Comparison of ENCODE assay signal across 12 cellular contexts in genomic region chr4:40206421-40206820, GRCh38. TPM values are rescaled to one million over a fixed set of nuclear protein-coding genes. Genes with fewer than 3 reads are reported as not detected.
A peak's percentile ranks its signal among the peaks of the same experiment; 100 is the strongest.
DNase-seq lines count a peak whose midpoint lies in the region; ATAC-seq and TF ChIP-seq lines count a peak whose summit lies in the region.
"Had no signal": no experiment of that assay in that cellular context is flagged by ENCODE, and none has a peak within 500 bp of the region (broad histone marks: within the 10 kb centered on the region; RNA-seq: fewer than 3 reads in every experiment).

No MANE protein-coding gene starts in this region.

- no peak overlapping the region for H2BK15ac ChIP-seq in mesenchymal stem cell (ENCODE audit: low read depth, poor library complexity, severe bottlenecking)

- H3K4me1 Mint-ChIP-seq in activated naive CD8-positive, alpha-beta T cell treated with anti-CD3 and anti-CD28 coated beads for 36 hours, result peaks cover 70% of the 10 kb centered on the region

- DNase-seq in DND-41, result no peak
- DNase-seq in MM.1S, result no peak
- no peak for DNase-seq in activated naive CD8-positive, alpha-beta T cell treated with anti-CD3 and anti-CD28 coated beads for 36 hours
- DNase-seq in mesenchymal stem cell, result no peak
- DNase-seq in Right ventricle myocardium superior, result no peak
- DNase-seq in central memory CD4-positive, alpha-beta T cell, result no peak
- no peak for DNase-seq in stimulated activated CD4-positive, alpha-beta T cell treated with anti-CD3 and anti-CD28 coated beads, Interleukin-4, amount 100 ng/mL, for 1 hour

- H2BK5ac ChIP-seq in mesenchymal stem cell (ENCODE audit: low read depth, low read length, poor library complexity, severe bottlenecking), result no peak overlapping the region

- H3K27me3 ChIP-seq in DND-41 (ENCODE audit: insufficient read depth, low read length, poor library complexity) (no peaks in the 10 kb centered on the region), MM.1S (replicated peaks; ENCODE audit: insufficient read depth, low read length) (no peaks in the 10 kb centered on the region), neutrophil (no peaks in the 10 kb centered on the region), mesenchymal stem cell (ENCODE audit: control insufficient read depth in 1 of 2, insufficient read depth in 1 of 2, low read length in 2 of 2) (no peaks in the 10 kb centered on the region)

- no peak overlapping the region for H4K8ac ChIP-seq in mesenchymal stem cell (ENCODE audit: low read length)

- no CpG with 5 or more reads among the region's 2 CpGs for WGBS in mesenchymal stem cell

- H3K36me3 Mint-ChIP-seq in activated naive CD8-positive, alpha-beta T cell treated with anti-CD3 and anti-CD28 coated beads for 36 hours, result peaks cover 81% of the 10 kb centered on the region

- H3K4me3 ChIP-seq in DND-41 (ENCODE audit: low read depth in 1 of 2, low read length in 2 of 2) (peak overlapping the region in 1 of 2 experiments; percentile 26; a peak in 1 of 4 replicates), MM.1S (ENCODE audit: low read length) (peak overlapping the region; percentile 62), neutrophil (ENCODE audit: low read depth in 1 of 2, low read length in 1 of 2) (peak overlapping the region; percentile 47 to 58), mesenchymal stem cell (ENCODE audit: insufficient read depth in 1 of 2, low read depth in 1 of 2, low read length in 2 of 2) (no peak overlapping the region)

- no peak overlapping the region for H3K4ac ChIP-seq in mesenchymal stem cell (ENCODE audit: low read depth in 1 of 2, low read length in 2 of 2)

- H2BK12ac ChIP-seq in mesenchymal stem cell (ENCODE audit: low read length in 2 of 2), result no peak overlapping the region

- H3K14ac ChIP-seq in mesenchymal stem cell (ENCODE audit: low read length in 2 of 2), result no peak overlapping the region

- H3K9me2 ChIP-seq in MM.1S (replicated peaks; ENCODE audit: insufficient read depth, low read length), result no peaks in the 10 kb centered on the region

- H3K9ac ChIP-seq in DND-41 (ENCODE audit: low read depth, low read length) (0 out of 2 replicates have a peak overlapping the region, but pooled peaks have one; percentile 20), MM.1S (ENCODE audit: low read length) (peak overlapping the region; percentile 95; the same call in 1 of the 2 replicates), mesenchymal stem cell (ENCODE audit: low read length) (no peak overlapping the region)

- no peak overlapping the region for H3K18ac ChIP-seq in mesenchymal stem cell (ENCODE audit: low read depth in 1 of 2, low read length in 2 of 2)

- TF ChIP-seq CTCF in DND-41 (IDR thresholded peaks at IDR 0.05; ENCODE audit: borderline replicate concordance, extremely low read depth, low read length, poor library complexity, severe bottlenecking) (no peak), MM.1S (IDR thresholded peaks at IDR 0.05; ENCODE audit: low read length) (no peak), neutrophil (IDR thresholded peaks at IDR 0.05) (no peak)

- H3K4me2 ChIP-seq in DND-41 (ENCODE audit: insufficient read depth, low read length) (peak overlapping the region; percentile 74), MM.1S (ENCODE audit: low read depth, low read length) (peak overlapping the region; percentile 96), mesenchymal stem cell (ENCODE audit: low read length, poor library complexity, severe bottlenecking) (no peak overlapping the region)

- intact Hi-C loops in Right ventricle myocardium superior (cut with DNase I), result no loop called here

- no peak for ATAC-seq in DND-41 (ENCODE audit: insufficient read depth, low read depth)
- ATAC-seq in Right ventricle myocardium superior (ENCODE audit: poor library complexity), result no peak
- ATAC-seq: HepG2 had no signal

- H3K27me3 Mint-ChIP-seq in activated naive CD8-positive, alpha-beta T cell treated with anti-CD3 and anti-CD28 coated beads for 36 hours, result no peaks in the 10 kb centered on the region

- peaks cover 72% of the 10 kb centered on the region for H3K36me3 ChIP-seq in DND-41 (ENCODE audit: insufficient read depth, low read length)
- peaks cover 8% of the 10 kb centered on the region for H3K36me3 ChIP-seq in MM.1S (replicated peaks; ENCODE audit: insufficient read depth, low read length)
- no peaks in the 10 kb centered on the region for H3K36me3 ChIP-seq in neutrophil
- no peaks in the 10 kb centered on the region for H3K36me3 ChIP-seq in mesenchymal stem cell (ENCODE audit: control insufficient read depth in 1 of 2, insufficient read depth in 2 of 2, low read depth in 1 of 2, low read length in 2 of 2)

- peak overlapping the region; percentile 93 for H3K4me3 Mint-ChIP-seq in activated naive CD8-positive, alpha-beta T cell treated with anti-CD3 and anti-CD28 coated beads for 36 hours

- H2AK5ac ChIP-seq in mesenchymal stem cell (ENCODE audit: low read length, severe bottlenecking), result no peak overlapping the region

- no peak overlapping the region for H3K23ac ChIP-seq in mesenchymal stem cell (ENCODE audit: low read length in 2 of 2)

- H3K9me3 ChIP-seq in DND-41 (ENCODE audit: insufficient read depth, low read length, severe bottlenecking), result no peaks in the 10 kb centered on the region
- H3K9me3 ChIP-seq in MM.1S (replicated peaks; ENCODE audit: insufficient read depth, low read length), result no peaks in the 10 kb centered on the region
- no peaks in the 10 kb centered on the region for H3K9me3 ChIP-seq in neutrophil
- H3K9me3 ChIP-seq in mesenchymal stem cell (ENCODE audit: control insufficient read depth, low read length), result no peaks in the 10 kb centered on the region

- H3K79me2 ChIP-seq in DND-41 (ENCODE audit: insufficient read depth, low read length) (peaks cover 100% of the 10 kb centered on the region), MM.1S (ENCODE audit: low read length) (peaks cover 99% of the 10 kb centered on the region)

- H3K27ac Mint-ChIP-seq in activated naive CD8-positive, alpha-beta T cell treated with anti-CD3 and anti-CD28 coated beads for 36 hours, result peak overlapping the region; percentile 97

- no peaks in the 10 kb centered on the region for H3K9me3 Mint-ChIP-seq in activated naive CD8-positive, alpha-beta T cell treated with anti-CD3 and anti-CD28 coated beads for 36 hours

- H3K27ac ChIP-seq in DND-41 (ENCODE audit: low read length), result peak overlapping the region; percentile 65
- H3K27ac ChIP-seq in MM.1S (ENCODE audit: low read length), result peak overlapping the region; percentile 97
- peak overlapping the region; percentile 87 for H3K27ac ChIP-seq in neutrophil
- H3K27ac ChIP-seq in mesenchymal stem cell (ENCODE audit: low read length, poor library complexity, severe bottlenecking), result no peak overlapping the region

- no peak overlapping the region for H4K91ac ChIP-seq in mesenchymal stem cell (ENCODE audit: low read length)

- no peaks in the 10 kb centered on the region for H3K79me1 ChIP-seq in mesenchymal stem cell (replicated peaks; ENCODE audit: low read length, poor library complexity, severe bottlenecking)

- no peak overlapping the region for H2AFZ ChIP-seq in DND-41 (ENCODE audit: low read depth, low read length)
- no peak overlapping the region for H2AFZ ChIP-seq in MM.1S (ENCODE audit: low read length)
- H2AFZ ChIP-seq in mesenchymal stem cell (ENCODE audit: low read depth, low read length), result no peak overlapping the region

- H3K4me1 ChIP-seq in DND-41 (ENCODE audit: insufficient read depth, low read length) (peaks cover 93% of the 10 kb centered on the region), MM.1S (ENCODE audit: low read length) (peaks cover 38% of the 10 kb centered on the region), neutrophil (ENCODE audit: control insufficient read depth in 1 of 2, insufficient read depth in 1 of 2, low read depth in 1 of 2, low read length in 1 of 2) (peaks cover 73 to 81% of the 10 kb centered on the region in 2 experiments), mesenchymal stem cell (ENCODE audit: control insufficient read depth, insufficient read depth, low read depth, low read length) (no peaks in the 10 kb centered on the region)

- peaks cover 86% of the 10 kb centered on the region for H4K20me1 ChIP-seq in DND-41 (ENCODE audit: insufficient read depth, low read length)
- H4K20me1 ChIP-seq in MM.1S (ENCODE audit: insufficient read depth, low read length), result peaks cover 42% of the 10 kb centered on the region

- H3F3A ChIP-seq in MM.1S (ENCODE audit: insufficient read depth, low read length), result peaks cover 43% of the 10 kb centered on the region

- H2BK120ac ChIP-seq in mesenchymal stem cell (ENCODE audit: low read depth, low read length), result no peak overlapping the region

RNA-seq across cellular contexts. Expression of gene RHOH, which starts 9.6 kb away (rescaled TPM):
- total RNA-seq in activated naive CD8-positive, alpha-beta T cell treated with anti-CD3 and anti-CD28 coated beads for 36 hours, result 100 to 1,000 TPM; 112 to 114 TPM
- 0.11 TPM for polyA plus RNA-seq in mesenchymal stem cell (2013, experiment 1 of 2)
- 0.10 TPM for polyA plus RNA-seq in mesenchymal stem cell (2013, experiment 2 of 2)
- 0.38 TPM for total RNA-seq in Right ventricle myocardium superior
- total RNA-seq: fibroblast of villous mesenchyme, HepG2, kidney epithelial cell, pulmonary artery endothelial cell had no signal

Comparison
In these comparisons a context has a peak if more than half of its experiments do, and no peak if none do; other contexts are left out.
1. H3K4me3 ChIP-seq: peak in MM.1S (single experiment) and neutrophil (2 of 2); none in mesenchymal stem cell (0 of 2).
2. RNA of gene RHOH, which starts 9.6 kb away (total RNA-seq): 112 to 114 TPM in activated naive CD8-positive, alpha-beta T cell treated with anti-CD3 and anti-CD28 coated beads for 36 hours; 0.38 TPM in Right ventricle myocardium superior (single experiment); every median in the first group is over 10 times any median in the second.